Comparison of ENCODE assay signal across 20 cellular contexts in the genomic region with DNA sequence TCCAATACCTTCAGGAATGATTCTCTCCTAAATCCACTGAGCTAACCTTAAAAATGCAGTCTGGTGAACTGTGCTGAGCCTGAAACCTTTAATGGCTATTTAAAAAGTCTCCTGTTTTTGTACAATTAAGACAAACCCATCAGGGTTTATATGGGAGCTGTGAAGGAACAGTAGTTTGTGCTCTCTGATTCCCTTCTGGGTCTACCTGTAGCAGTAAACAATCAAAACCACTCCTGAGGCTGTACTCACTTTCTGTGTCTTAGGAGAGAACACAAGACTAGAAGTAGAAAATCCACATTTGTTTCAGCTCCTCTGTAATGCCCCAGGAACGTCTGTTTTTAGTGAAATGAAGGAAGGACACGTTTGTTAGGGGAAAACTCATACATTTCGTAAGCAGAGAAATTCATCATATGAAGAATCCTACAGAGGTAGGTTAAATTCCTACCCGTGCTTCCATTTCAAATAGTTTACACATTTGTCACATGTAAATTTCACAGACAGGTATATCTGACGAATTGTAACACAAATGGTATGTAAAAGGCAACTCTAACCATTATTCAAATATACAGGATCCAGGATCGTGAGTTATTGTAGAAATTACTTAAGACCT. TPM values are rescaled to one million over a fixed set of nuclear protein-coding genes. Genes with fewer than 3 reads are reported as not detected.
DNase-seq lines count a peak whose midpoint lies in the region; ATAC-seq and TF ChIP-seq lines count a peak whose summit lies in the region.
"Had no signal": no experiment of that assay in that cellular context is flagged by ENCODE, and none has a peak within 500 bp of the region (broad histone marks: within the 10 kb centered on the region; RNA-seq: fewer than 3 reads in every experiment).

No MANE protein-coding gene starts in this region.

- H3K36me3 ChIP-seq in HEK293 (ENCODE audit: control insufficient read depth in 2 of 2, insufficient read depth in 1 of 2, low read length in 2 of 2) (no peaks in the 10 kb centered on the region), SK-N-MC (ENCODE audit: insufficient read depth, low read length) (no peaks in the 10 kb centered on the region), hepatocyte (replicated peaks; ENCODE audit: insufficient read depth, low read depth) (no peaks in the 10 kb centered on the region), right atrium auricular region (no peaks in the 10 kb centered on the region)
- H3K36me3 ChIP-seq: esophagus muscularis mucosa, transverse colon had no signal

- no peak for DNase-seq in SK-N-MC (ENCODE audit: low read depth, low spot score)
- no peak for DNase-seq in hepatocyte (ENCODE audit: low spot score)
- DNase-seq in stimulated activated naive B cell treated with anti-CD40 and anti-IgM and Interleukin-4, amounts not matched to agents 10 μg/mL and 1 μg/mL and 100 μg/mL, for 72 hours: no peak
- no peak for DNase-seq in right atrium auricular region (ENCODE audit: low spot score)
- DNase-seq: activated CD4-positive, alpha-beta T cell treated with anti-CD3 and anti-CD28 coated beads, Interleukin-2, amount 10 ng/mL, durations not matched to agents 24 days and 14 days; activated naive CD4-positive, alpha-beta T cell treated with anti-CD3 and anti-CD28 coated beads for 36 hours; dermis blood vessel endothelial cell; islet precursor cell; Kasumi-1; NCI-H1417; NCI-H345; SIG-M5; transverse colon had no signal

- no peaks in the 10 kb centered on the region for H3K27me3 Mint-ChIP-seq in stimulated activated naive B cell treated with anti-CD40 and anti-IgM and Interleukin-4, amounts not matched to agents 10 μg/mL and 1 μg/mL and 100 μg/mL, for 72 hours
- H3K27me3 Mint-ChIP-seq in activated T-helper 17 cell treated with anti-CD3 and anti-CD28 coated beads, Interleukin-2, amount 50 U/mL, for 72 hours: no peaks in the 10 kb centered on the region

- H3K4me1 ChIP-seq in HEK293 (ENCODE audit: control insufficient read depth, insufficient read depth, low read length) (peaks cover 16% of the 10 kb centered on the region), hepatocyte (ENCODE audit: insufficient read depth) (peaks cover 43% of the 10 kb centered on the region), right atrium auricular region (peaks cover 0 to 53% of the 10 kb centered on the region in 2 donors)

- peaks cover 86% of the 10 kb centered on the region for H3K79me2 ChIP-seq in hepatocyte

- no peak for ATAC-seq in stimulated activated naive B cell treated with anti-CD40 and anti-IgM and Interleukin-4, amounts not matched to agents 10 μg/mL and 1 μg/mL and 100 μg/mL, for 72 hours (replicated peaks)
- ATAC-seq in activated T-helper 17 cell treated with anti-CD3 and anti-CD28 coated beads, Interleukin-2, amount 50 U/mL, for 72 hours (replicated peaks): no peak
- no peak for ATAC-seq in HG02840 (IDR thresholded peaks at IDR 0.05; ENCODE audit: low FRiP score, unreplicated experiment)
- ATAC-seq in GM18498 (IDR thresholded peaks at IDR 0.05; ENCODE audit: unreplicated experiment): no peak

- H3K9me3 Mint-ChIP-seq in stimulated activated naive B cell treated with anti-CD40 and anti-IgM and Interleukin-4, amounts not matched to agents 10 μg/mL and 1 μg/mL and 100 μg/mL, for 72 hours: no peaks in the 10 kb centered on the region
- no peaks in the 10 kb centered on the region for H3K9me3 Mint-ChIP-seq in activated T-helper 17 cell treated with anti-CD3 and anti-CD28 coated beads, Interleukin-2, amount 50 U/mL, for 72 hours
- H3K9me3 Mint-ChIP-seq: activated CD4-positive, alpha-beta T cell treated with anti-CD3 and anti-CD28 coated beads, Interleukin-2, amount 10 ng/mL, durations not matched to agents 24 days and 14 days; activated naive CD4-positive, alpha-beta T cell treated with anti-CD3 and anti-CD28 coated beads for 36 hours; CD14-positive monocyte had no signal

- H3K4me1 Mint-ChIP-seq in stimulated activated naive B cell treated with anti-CD40 and anti-IgM and Interleukin-4, amounts not matched to agents 10 μg/mL and 1 μg/mL and 100 μg/mL, for 72 hours: peaks cover 8 to 21% of the 10 kb centered on the region in 2 donors
- H3K4me1 Mint-ChIP-seq in activated T-helper 17 cell treated with anti-CD3 and anti-CD28 coated beads, Interleukin-2, amount 50 U/mL, for 72 hours: no peaks in the 10 kb centered on the region

- H3K9me3 ChIP-seq in HEK293 (ENCODE audit: control insufficient read depth, insufficient read depth, low read depth, low read length) (no peaks in the 10 kb centered on the region), SK-N-MC (ENCODE audit: low read depth, low read length) (no peaks in the 10 kb centered on the region), hepatocyte (ENCODE audit: low read depth) (no peaks in the 10 kb centered on the region), right atrium auricular region (no peaks in the 10 kb centered on the region)
- H3K9me3 ChIP-seq: esophagus muscularis mucosa, transverse colon had no signal

- H3K9me2 ChIP-seq in hepatocyte (replicated peaks; ENCODE audit: insufficient read depth): no peaks in the 10 kb centered on the region

- no peak overlapping the region for H2AFZ ChIP-seq in hepatocyte

- no peak overlapping the region for H3K9ac ChIP-seq in SK-N-MC (ENCODE audit: insufficient read length)

- H3K27ac Mint-ChIP-seq in stimulated activated naive B cell treated with anti-CD40 and anti-IgM and Interleukin-4, amounts not matched to agents 10 μg/mL and 1 μg/mL and 100 μg/mL, for 72 hours: peak overlapping the region; percentile 9
- H3K27ac Mint-ChIP-seq in activated T-helper 17 cell treated with anti-CD3 and anti-CD28 coated beads, Interleukin-2, amount 50 U/mL, for 72 hours: no peak overlapping the region
- H3K27ac Mint-ChIP-seq: activated CD4-positive, alpha-beta T cell treated with anti-CD3 and anti-CD28 coated beads, Interleukin-2, amount 10 ng/mL, durations not matched to agents 24 days and 14 days; activated naive CD4-positive, alpha-beta T cell treated with anti-CD3 and anti-CD28 coated beads for 36 hours had no signal

- peak overlapping the region; percentile 79 for H3K4me2 ChIP-seq in hepatocyte

- POLR2A ChIA-PET in HEK293 (lab: Yijun Ruan, JAX): no interaction called here

- H3K4me3 ChIP-seq in HEK293 (ENCODE audit: low read depth, low read length): no peak overlapping the region
- H3K4me3 ChIP-seq in SK-N-MC: peak overlapping the region; percentile 60
- H3K4me3 ChIP-seq in hepatocyte: peak overlapping the region; percentile 7
- no peak overlapping the region for H3K4me3 ChIP-seq in right atrium auricular region
- H3K4me3 ChIP-seq: esophagus muscularis mucosa, skin epidermis, transverse colon had no signal

- H3K27me3 ChIP-seq in hepatocyte (no peaks in the 10 kb centered on the region), right atrium auricular region (no peaks in the 10 kb centered on the region)
- H3K27me3 ChIP-seq: esophagus muscularis mucosa, transverse colon had no signal

- no peak overlapping the region for H3K4me3 Mint-ChIP-seq in stimulated activated naive B cell treated with anti-CD40 and anti-IgM and Interleukin-4, amounts not matched to agents 10 μg/mL and 1 μg/mL and 100 μg/mL, for 72 hours
- no peak overlapping the region for H3K4me3 Mint-ChIP-seq in activated T-helper 17 cell treated with anti-CD3 and anti-CD28 coated beads, Interleukin-2, amount 50 U/mL, for 72 hours
- H3K4me3 Mint-ChIP-seq: activated CD4-positive, alpha-beta T cell treated with anti-CD3 and anti-CD28 coated beads, Interleukin-2, amount 10 ng/mL, durations not matched to agents 24 days and 14 days; activated naive CD4-positive, alpha-beta T cell treated with anti-CD3 and anti-CD28 coated beads for 36 hours; CD14-positive monocyte had no signal

- peaks cover 0 to 6% of the 10 kb centered on the region in 2 donors for H3K36me3 Mint-ChIP-seq in stimulated activated naive B cell treated with anti-CD40 and anti-IgM and Interleukin-4, amounts not matched to agents 10 μg/mL and 1 μg/mL and 100 μg/mL, for 72 hours
- H3K36me3 Mint-ChIP-seq in activated T-helper 17 cell treated with anti-CD3 and anti-CD28 coated beads, Interleukin-2, amount 50 U/mL, for 72 hours (ENCODE audit: low read depth): no peaks in the 10 kb centered on the region

- TF ChIP-seq CTCF in HEK293 (tag by site-specific recombination; IDR thresholded peaks at IDR 0.05): no peak
- no peak for TF ChIP-seq CTCF in hepatocyte (IDR thresholded peaks at IDR 0.05; ENCODE audit: poor library complexity)
- TF ChIP-seq CTCF in right atrium auricular region (IDR thresholded peaks at IDR 0.05): no peak

- WGBS in hepatocyte (ENCODE audit: low lambda C conversion rate, missing lambda C conversion rate): 47% methylated on average over 6 of the region's 6 CpGs

- CTCF ChIA-PET in HEK293 (lab: Yijun Ruan, JAX): interaction anchor here (0.5 kb wide), 1 partner anchor 131 kb away, joined by 3 read pairs; no protein-coding TSS in a partner anchor

- H3K27ac ChIP-seq in HEK293 (ENCODE audit: extremely low read depth, low read depth, low read length) (no peak overlapping the region), SK-N-MC (0 out of 2 replicates have a peak overlapping the region, but pooled peaks have one; percentile 0), hepatocyte (peak overlapping the region; percentile 92), right atrium auricular region (peak overlapping the region in 1 of 2 donors; percentile 9)
- H3K27ac ChIP-seq: skin epidermis had no signal

- peaks cover 67% of the 10 kb centered on the region for H4K20me1 ChIP-seq in hepatocyte (ENCODE audit: insufficient read depth, poor library complexity, severe bottlenecking)

TF ChIP-seq in HEK293, 187 proteins besides CTCF, POLR2A, EP300 and RAD21:
- TF ChIP-seq PRDM1 (tag by site-specific recombination; IDR thresholded peaks at IDR 0.05): peak; percentile 34; the same call in 1 of the 2 replicates
- TF ChIP-seq, protein P1, sequence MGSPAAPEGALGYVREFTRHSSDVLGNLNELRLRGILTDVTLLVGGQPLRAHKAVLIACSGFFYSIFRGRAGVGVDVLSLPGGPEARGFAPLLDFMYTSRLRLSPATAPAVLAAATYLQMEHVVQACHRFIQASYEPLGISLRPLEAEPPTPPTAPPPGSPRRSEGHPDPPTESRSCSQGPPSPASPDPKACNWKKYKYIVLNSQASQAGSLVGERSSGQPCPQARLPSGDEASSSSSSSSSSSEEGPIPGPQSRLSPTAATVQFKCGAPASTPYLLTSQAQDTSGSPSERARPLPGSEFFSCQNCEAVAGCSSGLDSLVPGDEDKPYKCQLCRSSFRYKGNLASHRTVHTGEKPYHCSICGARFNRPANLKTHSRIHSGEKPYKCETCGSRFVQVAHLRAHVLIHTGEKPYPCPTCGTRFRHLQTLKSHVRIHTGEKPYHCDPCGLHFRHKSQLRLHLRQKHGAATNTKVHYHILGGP (tag by site-specific recombination; IDR thresholded peaks at IDR 0.05): no peak

RNA-seq across cellular contexts. Expression of a gene that starts 2.6 kb away (rescaled TPM):
- 60.1 and 64.3 TPM in 2 replicates for total RNA-seq in hepatocyte
- polyA plus RNA-seq in hepatocyte: 76.8 and 92.5 TPM in 2 replicates
- total RNA-seq in activated T-helper 17 cell treated with anti-CD3 and anti-CD28 coated beads, Interleukin-2, amount 50 U/mL, for 72 hours: 10 to 100 TPM; 12.0 to 13.8 TPM
- 10 to 100 TPM; 71.1 to 94.4 TPM for total RNA-seq in right atrium auricular region

Comparison
In these comparisons a context has a peak if more than half of its experiments do, and no peak if none do; other contexts are left out.
1. H3K4me3 ChIP-seq: peak in SK-N-MC (single experiment) and hepatocyte (single experiment); none in HEK293 (single experiment) and right atrium auricular region (0 of 2).